Comparison of ENCODE assay signal across 8 cellular contexts in genomic region chr11:117096140-117096972, GRCh38.
A peak's percentile ranks its signal among the peaks of the same experiment; 100 is the strongest.
DNase-seq lines count a peak whose midpoint lies in the region; ATAC-seq lines count a peak whose summit lies in the region.

No MANE protein-coding gene starts in this region.

- H3K27ac ChIP-seq in SK-N-MC, result peak overlapping the region; percentile 75

- peaks cover 14% of the 10 kb centered on the region for H3K36me3 Mint-ChIP-seq in stimulated activated memory B cell treated with anti-CD40 and anti-IgM and Interleukin-4, amounts not matched to agents 10 μg/mL and 1 μg/mL and 100 μg/mL, for 72 hours

- no peak for DNase-seq in SK-N-MC (ENCODE audit: low read depth, low spot score)
- peak; percentile 34 for DNase-seq in astrocyte of the hippocampus (ENCODE audit: low read depth, low spot score)
- peak; percentile 38 for DNase-seq in kidney tubule cell (ENCODE audit: low spot score)
- no peak for DNase-seq in NCI-H1105 (lab: John Stamatoyannopoulos, UW)
- DNase-seq in activated CD4-positive, CD25-positive, alpha-beta regulatory T cell (lab: John Stamatoyannopoulos, UW), result no peak

- H3K9ac ChIP-seq in SK-N-MC (ENCODE audit: insufficient read length), result peak overlapping the region; percentile 93

- peaks cover 4% of the 10 kb centered on the region for H3K9me3 Mint-ChIP-seq in stimulated activated memory B cell treated with anti-CD40 and anti-IgM and Interleukin-4, amounts not matched to agents 10 μg/mL and 1 μg/mL and 100 μg/mL, for 72 hours

- H3K4me1 Mint-ChIP-seq in stimulated activated memory B cell treated with anti-CD40 and anti-IgM and Interleukin-4, amounts not matched to agents 10 μg/mL and 1 μg/mL and 100 μg/mL, for 72 hours, result peaks cover 73% of the 10 kb centered on the region

- peak overlapping the region; percentile 92 for H3K4me3 Mint-ChIP-seq in stimulated activated memory B cell treated with anti-CD40 and anti-IgM and Interleukin-4, amounts not matched to agents 10 μg/mL and 1 μg/mL and 100 μg/mL, for 72 hours

- no peaks in the 10 kb centered on the region for H3K27me3 Mint-ChIP-seq in stimulated activated memory B cell treated with anti-CD40 and anti-IgM and Interleukin-4, amounts not matched to agents 10 μg/mL and 1 μg/mL and 100 μg/mL, for 72 hours

- H3K4me3 ChIP-seq in GM08714 (ENCODE audit: low read length), result peak overlapping the region; percentile 78; the same call in 1 of the 2 replicates
- H3K4me3 ChIP-seq in SK-N-MC, result peak overlapping the region; percentile 78

- peak overlapping the region; percentile 96 for H3K27ac Mint-ChIP-seq in stimulated activated memory B cell treated with anti-CD40 and anti-IgM and Interleukin-4, amounts not matched to agents 10 μg/mL and 1 μg/mL and 100 μg/mL, for 72 hours

- no peaks in the 10 kb centered on the region for H3K36me3 ChIP-seq in SK-N-MC (ENCODE audit: insufficient read depth, low read length)

- peak; percentile 52 for ATAC-seq in HG02885 (IDR thresholded peaks at IDR 0.05; ENCODE audit: poor library complexity, unreplicated experiment)
- ATAC-seq in stimulated activated memory B cell treated with anti-CD40 and anti-IgM and Interleukin-4, amounts not matched to agents 10 μg/mL and 1 μg/mL and 100 μg/mL, for 72 hours, result peak; percentile 56

- H3K9me3 ChIP-seq in SK-N-MC (ENCODE audit: low read depth, low read length), result no peaks in the 10 kb centered on the region

Comparison
In these comparisons a context has a peak if more than half of its experiments do, and no peak if none do; other contexts are left out.
1. DNase-seq: peak in astrocyte of the hippocampus (single experiment) and kidney tubule cell (single experiment); none in SK-N-MC (single experiment), NCI-H1105 (single experiment) and activated CD4-positive, CD25-positive, alpha-beta regulatory T cell (0 of 4).